30 cellular contexts compared by ENCODE assay signal in genomic region chr10:51007781-51008180, GRCh38.
A peak's percentile ranks its signal among the peaks of the same experiment; 100 is the strongest.
DNase-seq lines count a peak whose midpoint lies in the region; ATAC-seq and TF ChIP-seq lines count a peak whose summit lies in the region.
"Had no signal": no experiment of that assay in that cellular context is flagged by ENCODE, and none has a peak within 500 bp of the region (broad histone marks: within the 10 kb centered on the region; RNA-seq: fewer than 3 reads in every experiment).

No MANE protein-coding gene starts in this region.

- H3K9me3 ChIP-seq in MG63 (no peaks in the 10 kb centered on the region), gastroesophageal sphincter (no peaks in the 10 kb centered on the region)
- H3K9me3 ChIP-seq: uterus had no signal

- 50 to 66% methylated on average over 2 of the region's 2 CpGs for WGBS in gastroesophageal sphincter (ENCODE audit: low coverage in 1 of 2), 2 donors

- TF ChIP-seq POLR2A in gastroesophageal sphincter (IDR thresholded peaks at IDR 0.05), result no peak

- peak; percentile 100 for ATAC-seq in foreskin keratinocyte
- ATAC-seq in gastroesophageal sphincter, result no peak
- ATAC-seq: activated naive CD8-positive, alpha-beta T cell treated with anti-CD3 and anti-CD28 coated beads, Interleukin-2, amount 50 U/mL, for 24 hours; GM12878; GM23338; Right ventricle myocardium inferior; stimulated activated naive B cell treated with anti-CD40 and anti-IgM and Interleukin-4, amounts not matched to agents 10 μg/mL and 1 μg/mL and 100 μg/mL, for 72 hours had no signal

- H3K36me3 ChIP-seq in MG63 (no peaks in the 10 kb centered on the region), gastroesophageal sphincter (no peaks in the 10 kb centered on the region)
- H3K36me3 ChIP-seq: cardiac muscle cell, uterus had no signal

- H3K27ac ChIP-seq in foreskin keratinocyte (no peak overlapping the region), gastroesophageal sphincter (no peak overlapping the region)
- H3K27ac ChIP-seq: cardiac muscle cell, HL-60, uterus had no signal

- TF ChIP-seq EP300 in gastroesophageal sphincter (IDR thresholded peaks at IDR 0.05), result no peak

- DNase-seq in Daoy (ENCODE audit: low read depth) (peak; percentile 29), MG63 (peak; percentile 48), cardiac fibroblast (ENCODE audit: low read depth in 2 of 2) (peak; percentile 37 to 67), foreskin keratinocyte (peak; percentile 52 to 85), HT-29 (ENCODE audit: low spot score) (no peak), T-helper 9 cell (no peak), NCI-H2081 treated with DMSO at 0.1 percent for 48 hours (lab: John Stamatoyannopoulos, UW) (no peak)
- DNase-seq: activated CD4-positive, alpha-beta T cell treated with anti-CD3 and anti-CD28 coated beads, Interleukin-2, amount 50 U/mL, for 48 hours; activated CD4-positive, CD25-positive, alpha-beta regulatory T cell; activated effector memory CD4-positive, alpha-beta T cell treated with Interleukin-2 at 50 U/mL for 16 hours; activated naive CD8-positive, alpha-beta T cell treated with anti-CD3 and anti-CD28 coated beads, Interleukin-2, amount 50 U/mL, for 24 hours; C1 segment of cervical spinal cord; dermis blood vessel endothelial cell; left cardiac atrium; mesendoderm; MM.1S; naive B cell; NCI-H1436 treated with DMSO at 0.1 percent for 48 hours; NCI-H2171; occipital lobe; retina; stimulated activated CD4-positive, alpha-beta T cell treated with anti-CD3 and anti-CD28 coated beads, Interleukin-2, amount 100 ng/mL, for 48 hours; stimulated activated naive B cell treated with anti-CD40 and anti-IgM and Interleukin-4, amounts not matched to agents 10 μg/mL and 1 μg/mL and 100 μg/mL, for 72 hours; uterus had no signal

- TF ChIP-seq CTCF in cardiac fibroblast (IDR thresholded peaks at IDR 0.05; ENCODE audit: low read depth, low read length), result no peak
- TF ChIP-seq CTCF in foreskin keratinocyte (conservative IDR thresholded peaks at IDR 0.05), result no peak
- TF ChIP-seq CTCF in gastroesophageal sphincter (IDR thresholded peaks at IDR 0.05), result no peak

- H3K4me1 ChIP-seq in foreskin keratinocyte, result peaks cover 5% of the 10 kb centered on the region
- no peaks in the 10 kb centered on the region for H3K4me1 ChIP-seq in gastroesophageal sphincter
- H3K4me1 ChIP-seq: uterus had no signal

- no peaks in the 10 kb centered on the region for H3K27me3 ChIP-seq in MG63
- no peaks in the 10 kb centered on the region for H3K27me3 ChIP-seq in foreskin keratinocyte
- H3K27me3 ChIP-seq in gastroesophageal sphincter, result no peaks in the 10 kb centered on the region
- H3K27me3 ChIP-seq: cardiac muscle cell, uterus had no signal

- H3K4me3 ChIP-seq in MG63 (no peak overlapping the region), cardiac fibroblast (replicated peaks in 1 of 2; ENCODE audit: low read depth in 2 of 2, low read length in 2 of 2) (no peak overlapping the region), gastroesophageal sphincter (no peak overlapping the region)
- H3K4me3 ChIP-seq: cardiac muscle cell, GM12878, GM23338, uterus had no signal

Comparison
In these comparisons a context has a peak if more than half of its experiments do, and no peak if none do; other contexts are left out.
1. DNase-seq: peak in Daoy (single experiment), MG63 (single experiment), cardiac fibroblast (2 of 2) and foreskin keratinocyte (2 of 2); none in HT-29 (single experiment), T-helper 9 cell (single experiment) and NCI-H2081 treated with DMSO at 0.1 percent for 48 hours (single experiment).